In genomic region chrX:21150208-21150607, GRCh38 we compare ENCODE assay signal across 23 cellular contexts.
"Had no signal": no experiment of that assay in that cellular context is flagged by ENCODE, and none has a peak within 500 bp of the region (broad histone marks: within the 10 kb centered on the region; RNA-seq: fewer than 3 reads in every experiment).

No MANE protein-coding gene starts in this region.

- H3K9me3 ChIP-seq: neutrophil, psoas muscle, right lobe of liver, sigmoid colon, tibial artery, transverse colon, upper lobe of right lung, uterus had no signal

- ATAC-seq: naive thymus-derived CD4-positive, alpha-beta T cell; natural killer cell; psoas muscle; right cardiac atrium; right lobe of liver; stimulated activated effector memory CD8-positive, alpha-beta T cell treated with anti-CD3 and anti-CD28 coated beads, Interleukin-12 subunit alpha, Interleukin-12 subunit beta, amount 100 ng/mL, for 72 hours; stimulated activated naive B cell treated with anti-CD40 and anti-IgM and Interleukin-4, amounts not matched to agents 10 μg/mL and 1 μg/mL and 100 μg/mL, for 72 hours; upper lobe of right lung had no signal

- H3K4me1 ChIP-seq: parathyroid adenoma, psoas muscle, right lobe of liver, stomach, transverse colon, upper lobe of right lung, uterus had no signal

- H3K36me3 ChIP-seq: neutrophil, right lobe of liver, sigmoid colon, stomach, tibial artery, transverse colon, upper lobe of right lung, uterus had no signal

- DNase-seq: naive thymus-derived CD4-positive, alpha-beta T cell; natural killer cell; nucleus accumbens; posterior cingulate gyrus; psoas muscle; right cardiac atrium; right lobe of liver; sigmoid colon; small intestine; stimulated activated CD4-positive, alpha-beta T cell treated with anti-CD3 and anti-CD28 coated beads, Interleukin-15, amount 100 ng/mL, for 24 hours; stimulated activated CD4-positive, alpha-beta T cell treated with anti-CD3 and anti-CD28 coated beads, Interleukin-2, amount 100 ng/mL, for 24 hours; stimulated activated CD4-positive, alpha-beta T cell treated with anti-CD3 and anti-CD28 coated beads, Interleukin-2, amount 100 ng/mL, for 48 hours; stimulated activated CD4-positive, alpha-beta T cell treated with anti-CD3 and anti-CD28 coated beads, Interleukin-4, amount 100 ng/mL, for 24 hours; stimulated activated naive B cell treated with anti-CD40 and anti-IgM and Interleukin-4, amounts not matched to agents 10 μg/mL and 1 μg/mL and 100 μg/mL, for 72 hours; stimulated activated naive CD4-positive, alpha-beta T cell treated with Interleukin-2 at 50 U/mL for 16 hours; stomach; tibial artery; transverse colon; upper lobe of right lung; uterus had no signal

- H3K27me3 ChIP-seq: neutrophil, sigmoid colon, stomach, tibial artery, transverse colon, upper lobe of right lung, uterus had no signal

- FAIRE-seq: small intestine had no signal

- H3K27ac ChIP-seq: neutrophil, parathyroid adenoma, psoas muscle, right lobe of liver, stomach, tibial artery, transverse colon, upper lobe of right lung, uterus had no signal

- H3K4me3 ChIP-seq: psoas muscle, right lobe of liver, sigmoid colon, stomach, tibial artery, transverse colon, upper lobe of right lung, uterus had no signal
